9 cellular contexts compared by ENCODE assay signal in genomic region chr2:176140130-176140519, GRCh38. TPM values are rescaled to one million over a fixed set of nuclear protein-coding genes. Genes with fewer than 3 reads are reported as not detected.
DNase-seq lines count a peak whose midpoint lies in the region; ATAC-seq and TF ChIP-seq lines count a peak whose summit lies in the region.
"Had no signal": no experiment of that assay in that cellular context is flagged by ENCODE, and none has a peak within 500 bp of the region (broad histone marks: within the 10 kb centered on the region; RNA-seq: fewer than 3 reads in every experiment).

No MANE protein-coding gene starts in this region.

- H2AFZ ChIP-seq in neural cell (ENCODE audit: low read depth, low read length): no peak overlapping the region

- no peak for TF ChIP-seq RAD21 in neural cell (conservative IDR thresholded peaks at IDR 0.05)

- H3K9me3 ChIP-seq in BE2C: no peaks in the 10 kb centered on the region
- no peaks in the 10 kb centered on the region for H3K9me3 ChIP-seq in HUES48 (ENCODE audit: control insufficient read depth, insufficient read depth, low read length)
- no peaks in the 10 kb centered on the region for H3K9me3 ChIP-seq in breast epithelium
- H3K9me3 ChIP-seq in neural cell (ENCODE audit: low read length): peaks cover 4% of the 10 kb centered on the region

- no peak overlapping the region for H3K4me2 ChIP-seq in neural cell (ENCODE audit: low read length)

- H3K36me3 ChIP-seq in BE2C (no peaks in the 10 kb centered on the region), HUES48 (ENCODE audit: control insufficient read depth, insufficient read depth, low read length) (no peaks in the 10 kb centered on the region), breast epithelium (no peaks in the 10 kb centered on the region), neural cell (ENCODE audit: insufficient read depth, low read length) (no peaks in the 10 kb centered on the region)

- H3K27me3 Mint-ChIP-seq in chondrocyte (ENCODE audit: low read depth): peaks cover 80% of the 10 kb centered on the region
- H3K27me3 Mint-ChIP-seq in glutamatergic neuron (ENCODE audit: unreplicated experiment): peaks cover 39% of the 10 kb centered on the region

- no peak overlapping the region for H3K9ac ChIP-seq in HUES48 (ENCODE audit: low read depth, low read length)
- H3K9ac ChIP-seq in neural cell (ENCODE audit: low read length): no peak overlapping the region

- H3K9me2 ChIP-seq in neural cell (ENCODE audit: insufficient read depth, low read length): no peaks in the 10 kb centered on the region

- H4K20me1 ChIP-seq in neural cell (ENCODE audit: insufficient read depth): no peaks in the 10 kb centered on the region

- no peaks in the 10 kb centered on the region for H3F3A ChIP-seq in neural cell (ENCODE audit: insufficient read depth, low read length, poor library complexity, severe bottlenecking)

- no peak for TF ChIP-seq POLR2A in breast epithelium (IDR thresholded peaks at IDR 0.05)

- H3K4me1 Mint-ChIP-seq in chondrocyte (ENCODE audit: low read depth): peaks cover 11% of the 10 kb centered on the region
- H3K4me1 Mint-ChIP-seq in glutamatergic neuron (ENCODE audit: low read depth, unreplicated experiment): no peaks in the 10 kb centered on the region

- no peaks in the 10 kb centered on the region for H3K79me2 ChIP-seq in neural cell (replicated peaks; ENCODE audit: insufficient read depth, low read length)

- H3K9me3 Mint-ChIP-seq in chondrocyte (ENCODE audit: low read depth) (peaks cover 9% of the 10 kb centered on the region), glutamatergic neuron (ENCODE audit: unreplicated experiment) (peaks cover 21% of the 10 kb centered on the region)

- peaks cover 3% of the 10 kb centered on the region; the same call in 1 of the 2 replicates for H3K4me1 ChIP-seq in BE2C
- no peaks in the 10 kb centered on the region for H3K4me1 ChIP-seq in HUES48 (ENCODE audit: control insufficient read depth, insufficient read depth, low read length)
- peaks cover 0 to 8% of the 10 kb centered on the region in 2 donors for H3K4me1 ChIP-seq in breast epithelium

- peak overlapping the region; percentile 60 for H3K4me3 ChIP-seq in BE2C (ENCODE audit: low read depth, low read length)
- peak overlapping the region; percentile 65 for H3K4me3 ChIP-seq in HUES48 (ENCODE audit: low read depth, low read length)
- peak overlapping the region; percentile 52 to 82 (median 71) for H3K4me3 ChIP-seq in breast epithelium
- peak overlapping the region; percentile 61 for H3K4me3 ChIP-seq in neural cell (ENCODE audit: low read length)

- TF ChIP-seq CTCF in BE2C (IDR thresholded peaks at IDR 0.05; ENCODE audit: low read depth, low read length) (no peak), breast epithelium (IDR thresholded peaks at IDR 0.05) (no peak), neural cell (IDR thresholded peaks at IDR 0.05; ENCODE audit: poor library complexity, severe bottlenecking) (no peak), chondrocyte (IDR thresholded peaks at IDR 0.05) (no peak), glutamatergic neuron (IDR thresholded peaks at IDR 0.05; ENCODE audit: partially characterized antibody, unreplicated experiment) (no peak)

- H3K27ac ChIP-seq in HUES48 (ENCODE audit: low read depth, low read length) (no peak overlapping the region), breast epithelium (peak overlapping the region; percentile 62 to 97), neural cell (ENCODE audit: low read length) (no peak overlapping the region)

- intact Hi-C loops in breast epithelium (cut with DNase I; ENCODE audit: low total_unique reads): no loop called here

- no peaks in the 10 kb centered on the region for H3K27me3 ChIP-seq in BE2C
- H3K27me3 ChIP-seq in HUES48 (ENCODE audit: control insufficient read depth, insufficient read depth, low read length): peaks cover 100% of the 10 kb centered on the region
- peaks cover 0 to 79% of the 10 kb centered on the region in 2 donors for H3K27me3 ChIP-seq in breast epithelium
- H3K27me3 ChIP-seq in neural cell (ENCODE audit: insufficient read depth, low read depth, low read length): peaks cover 99% of the 10 kb centered on the region

- no peak for ATAC-seq in HG02759 (IDR thresholded peaks at IDR 0.05; ENCODE audit: unreplicated experiment)

- peak; percentile 50 for DNase-seq in BE2C
- no peak for DNase-seq in breast epithelium (ENCODE audit: low spot score in 2 of 2)
- DNase-seq in GOT3 (lab: John Stamatoyannopoulos, UW): no peak
- no peak for DNase-seq in chondrocyte (ENCODE audit: low spot score)
- DNase-seq in glutamatergic neuron: no peak
- DNase-seq: T1000 had no signal

- peaks cover 10% of the 10 kb centered on the region for H3K36me3 Mint-ChIP-seq in chondrocyte (ENCODE audit: low read depth)
- H3K36me3 Mint-ChIP-seq in glutamatergic neuron (ENCODE audit: unreplicated experiment): peaks cover 5% of the 10 kb centered on the region

- TF ChIP-seq EP300 in neural cell (conservative IDR thresholded peaks at IDR 0.05; ENCODE audit: poor library complexity, severe bottlenecking): no peak

- no peak overlapping the region for H3K27ac Mint-ChIP-seq in chondrocyte (ENCODE audit: unreplicated experiment)
- no peak overlapping the region for H3K27ac Mint-ChIP-seq in glutamatergic neuron (ENCODE audit: unreplicated experiment)

- no peak overlapping the region for H3K4me3 Mint-ChIP-seq in chondrocyte (ENCODE audit: unreplicated experiment)
- H3K4me3 Mint-ChIP-seq in glutamatergic neuron (ENCODE audit: unreplicated experiment): no peak overlapping the region

TF ChIP-seq in neural cell, 6 proteins besides CTCF, POLR2A, EP300 and RAD21:
- no peak for TF ChIP-seq POLR2AphosphoS5 (IDR thresholded peaks at IDR 0.05)
- no peak for TF ChIP-seq MXI1 (conservative IDR thresholded peaks at IDR 0.05; ENCODE audit: poor library complexity, severe bottlenecking)
- no peak for TF ChIP-seq SMC3 (conservative IDR thresholded peaks at IDR 0.05; ENCODE audit: poor library complexity)
- no peak for TF ChIP-seq TAF1 (IDR thresholded peaks at IDR 0.05; ENCODE audit: low read depth)
- no peak for TF ChIP-seq EZH2 (IDR thresholded peaks at IDR 0.05; ENCODE audit: borderline replicate concordance, insufficient read depth, low read length, poor library complexity, severe bottlenecking)
- TF ChIP-seq REST (IDR thresholded peaks at IDR 0.05; ENCODE audit: borderline replicate concordance): no peak
TF ChIP-seq in neural cell: peak in this region for 0.

RNA-seq across cellular contexts. Expression of gene HOXD8, which starts 10.6 kb away (rescaled TPM):
- polyA plus RNA-seq in BE2C (2012; ENCODE audit: insufficient read depth, insufficient read length, low read depth): 14.6 TPM
- total RNA-seq in breast epithelium (10 to 100 TPM; 10.5 to 36.1 (median 13.8) TPM), chondrocyte (not detected in 3 replicates), glutamatergic neuron (ENCODE audit: unreplicated experiment) (0.27 TPM)
- polyA plus RNA-seq in neural cell: not detected in 2 replicates
- polyA minus RNA-seq in neural cell: not detected in 2 replicates

RNA-seq across cellular contexts. Expression of gene HOXD4, which starts 11.2 kb away (rescaled TPM):
- 3.7 TPM for polyA plus RNA-seq in BE2C (2012; ENCODE audit: insufficient read depth, insufficient read length, low read depth)
- 1 to 10 TPM; 1.9 to 5.8 (median 5.6) TPM for total RNA-seq in breast epithelium
- polyA plus RNA-seq in neural cell: not detected in 2 replicates
- not detected in 2 replicates for polyA minus RNA-seq in neural cell
- not detected in 3 replicates for total RNA-seq in chondrocyte
- total RNA-seq in glutamatergic neuron (ENCODE audit: unreplicated experiment): not detected

RNA-seq across cellular contexts. Expression of gene HOXD3, which starts 17.0 kb away (rescaled TPM):
- polyA plus RNA-seq in BE2C (2012; ENCODE audit: insufficient read depth, insufficient read length, low read depth): 4.3 TPM
- total RNA-seq in breast epithelium: 10 to 100 TPM in 1 of 3 donors, 1 to 10 TPM in 2; 4.2 to 14.4 (median 4.8) TPM
- not detected in 2 replicates for polyA plus RNA-seq in neural cell
- not detected in 2 replicates for polyA minus RNA-seq in neural cell
- not detected in 3 replicates for total RNA-seq in chondrocyte
- total RNA-seq in glutamatergic neuron (ENCODE audit: unreplicated experiment): not detected

RNA-seq across cellular contexts. Expression of gene HOXD9, which starts 17.6 kb away (rescaled TPM):
- 22.9 TPM for polyA plus RNA-seq in BE2C (2012; ENCODE audit: insufficient read depth, insufficient read length, low read depth)
- total RNA-seq in breast epithelium: 10 to 100 TPM in 1 of 3 donors, 1 to 10 TPM in 2; 2.4 to 17.0 (median 2.8) TPM
- not detected in 2 replicates for polyA plus RNA-seq in neural cell
- polyA minus RNA-seq in neural cell: not detected in 2 replicates
- not detected in 3 replicates for total RNA-seq in chondrocyte
- total RNA-seq in glutamatergic neuron (ENCODE audit: unreplicated experiment): 0.44 TPM

RNA-seq across cellular contexts. Expression of gene HOXD10, which starts 23.5 kb away (rescaled TPM):
- 0.94 TPM for polyA plus RNA-seq in BE2C (2012; ENCODE audit: insufficient read depth, insufficient read length, low read depth)
- total RNA-seq in breast epithelium (1 to 10 TPM in 2 of 3 donors, not detected in 1; 1.6 to 5.2 TPM), chondrocyte (not detected in 3 replicates), glutamatergic neuron (ENCODE audit: unreplicated experiment) (not detected)
- polyA plus RNA-seq in neural cell: not detected in 2 replicates
- polyA minus RNA-seq in neural cell: not detected in 2 replicates

Comparison
In these comparisons a context has a peak if more than half of its experiments do, and no peak if none do; other contexts are left out.
1. H3K27ac ChIP-seq: peak in breast epithelium (2 of 2); none in HUES48 (single experiment) and neural cell (single experiment).
2. Peak in every context shown above with its lines, with median percentiles within 50 percentile points of each other: H3K4me3 ChIP-seq.